8 cellular contexts compared by ENCODE assay signal in the genomic region with DNA sequence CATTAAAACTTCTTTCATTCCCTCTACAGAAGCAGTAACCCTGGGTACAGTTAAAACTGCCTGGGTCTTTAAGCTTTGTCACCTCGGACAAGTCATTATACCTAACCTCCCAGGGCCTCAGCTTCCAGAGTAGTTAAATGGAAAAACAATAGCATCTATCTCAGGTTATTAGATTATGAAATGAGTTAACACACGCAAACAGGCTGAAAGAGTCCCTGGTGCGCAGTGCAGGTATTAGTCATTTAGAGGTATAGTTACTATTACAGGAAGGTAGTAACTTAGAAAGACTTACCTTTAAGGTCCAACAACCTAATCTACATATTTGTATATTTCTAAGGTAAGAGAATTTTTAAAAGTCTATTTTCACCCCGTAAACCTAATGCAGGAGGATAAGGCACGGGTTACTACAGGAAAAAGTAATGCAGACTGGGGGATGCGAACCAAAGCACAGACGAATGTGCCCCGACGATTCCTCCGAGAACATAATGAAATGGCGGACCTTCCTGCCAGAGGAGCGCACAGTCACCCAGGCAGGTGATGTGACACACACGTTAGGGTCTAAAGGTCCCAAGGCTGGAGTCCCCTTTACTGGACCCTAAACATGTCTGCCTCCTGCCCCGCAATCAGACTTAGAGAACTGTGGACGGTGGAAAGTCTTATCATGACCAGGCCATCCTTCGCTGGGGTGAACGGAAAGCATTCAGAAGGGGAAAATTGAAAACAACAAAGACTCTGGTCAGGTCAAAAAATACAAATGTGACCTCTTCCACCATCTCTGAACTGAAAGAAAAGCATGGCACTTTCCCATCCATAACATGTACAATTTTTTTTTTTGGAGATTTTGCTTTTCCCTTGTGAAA. TPM values are rescaled to one million over a fixed set of nuclear protein-coding genes. Genes with fewer than 3 reads are reported as not detected.
DNase-seq lines count a peak whose midpoint lies in the region; ATAC-seq and TF ChIP-seq lines count a peak whose summit lies in the region.

No MANE protein-coding gene starts in this region.

- TF ChIP-seq CTCF in GM13977 (IDR thresholded peaks at IDR 0.05; ENCODE audit: extremely low read depth, insufficient read depth, missing control alignments) (no peak), OCI-LY7 (conservative IDR thresholded peaks at IDR 0.05; ENCODE audit: low read length) (no peak), astrocyte of the spinal cord (IDR thresholded peaks at IDR 0.05; ENCODE audit: low read depth, low read length) (no peak)

- peak overlapping the region; percentile 97 for H3K4me3 ChIP-seq in OCI-LY7 (ENCODE audit: low read depth, low read length, poor library complexity, severe bottlenecking)
- H3K4me3 ChIP-seq in astrocyte of the spinal cord (ENCODE audit: low read depth, low read length), result peak overlapping the region; percentile 92

- no peaks in the 10 kb centered on the region for H3K9me2 ChIP-seq in OCI-LY7 (ENCODE audit: insufficient read depth, low read length)

- peaks cover 18% of the 10 kb centered on the region for H3K4me1 ChIP-seq in OCI-LY7 (ENCODE audit: insufficient read depth, low read length, poor library complexity, severe bottlenecking)

- in situ Hi-C loops in GM13977 (cut with MboI; ENCODE audit: low pct_unique_long_range_greater_than_20kb, low sequenced_read_pairs, unreplicated experiment) (no loop called here), astrocyte of the spinal cord (cut with HindIII; ENCODE audit: low sequenced_read_pairs) (no loop called here)

- peaks cover 60% of the 10 kb centered on the region for H3K79me2 ChIP-seq in OCI-LY7 (ENCODE audit: insufficient read depth, low read depth, low read length)

- H4K20me1 ChIP-seq in OCI-LY7 (ENCODE audit: insufficient read depth, low read length), result peaks cover 38% of the 10 kb centered on the region

- peaks cover 58% of the 10 kb centered on the region for H3K36me3 ChIP-seq in OCI-LY7 (ENCODE audit: insufficient read depth, low read length)

- POLR2A ChIA-PET in OCI-LY7 (lab: Charles Lee), result interaction anchor here (0.9 to 2.1 kb wide), 4 partner anchors 7 to 45 kb away, joined by 3 to 9 read pairs (median 6); no protein-coding TSS in a partner anchor

- intact Hi-C loops in OCI-LY7 (cut with micrococcal nuclease; ENCODE audit: unreplicated experiment), result loop anchor here (5.0 kb wide), 1 partner anchor 604 kb away; no protein-coding TSS in a partner anchor

- H2AFZ ChIP-seq in OCI-LY7 (ENCODE audit: low read length), result no peak overlapping the region

- H3K9me3 ChIP-seq in OCI-LY7 (ENCODE audit: low read length), result no peaks in the 10 kb centered on the region; the same call in 1 of the 2 replicates

- no TSS peak for BruUV-seq in OCI-LY7 (replicated peaks; lab: Mats Ljungman, UMichigan)

- peak; percentile 54 for DNase-seq in GM13977 (ENCODE audit: low spot score)
- peak; percentile 62 for DNase-seq in OCI-LY7 (ENCODE audit: low spot score)
- no peak for DNase-seq in astrocyte of the spinal cord (ENCODE audit: low read depth, low spot score)
- peak; percentile 58 for DNase-seq in left kidney (ENCODE audit: low read depth, low spot score)
- DNase-seq in stimulated activated CD8-positive, alpha-beta memory T cell treated with anti-CD3 and anti-CD28 coated beads, Interleukin-7, amount 100 ng/mL, for 4 hours (ENCODE audit: low read depth in 2 of 2), result peak; percentile 12 to 24
- DNase-seq in NCI-H345 treated with DMSO at 0.1 percent for 48 hours (lab: John Stamatoyannopoulos, UW; ENCODE audit: unreplicated experiment), result no peak

- peak overlapping the region; percentile 76 for H3K4me2 ChIP-seq in OCI-LY7 (ENCODE audit: low read length)

- CTCF ChIA-PET in OCI-LY7 (lab: Charles Lee; ENCODE audit: unreplicated experiment), result no interaction called here

- ATAC-seq in HG02885 (IDR thresholded peaks at IDR 0.05; ENCODE audit: poor library complexity, unreplicated experiment) (no peak), HG03025 (IDR thresholded peaks at IDR 0.05; ENCODE audit: low FRiP score, unreplicated experiment) (no peak)

- peak overlapping the region; percentile 69 for H3K27ac ChIP-seq in OCI-LY7 (ENCODE audit: low read depth, low read length, poor library complexity, severe bottlenecking)

RNA-seq across cellular contexts. Expression of a gene that starts 1.3 kb away (rescaled TPM):
- total RNA-seq in OCI-LY7 (2014; rRNA removed; shearing (Covaris generic)), result 152 and 247 TPM in 2 replicates
- total RNA-seq in OCI-LY7 (2022), result 183 and 188 TPM in 2 replicates

Comparison
In these comparisons a context has a peak if more than half of its experiments do, and no peak if none do; other contexts are left out.
1. DNase-seq: peak in GM13977 (single experiment), OCI-LY7 (single experiment), left kidney (single experiment) and stimulated activated CD8-positive, alpha-beta memory T cell treated with anti-CD3 and anti-CD28 coated beads, Interleukin-7, amount 100 ng/mL, for 4 hours (2 of 2); none in astrocyte of the spinal cord (single experiment) and NCI-H345 treated with DMSO at 0.1 percent for 48 hours (single experiment).